ENCODE assay signal across 1 cellular context in the genomic region with DNA sequence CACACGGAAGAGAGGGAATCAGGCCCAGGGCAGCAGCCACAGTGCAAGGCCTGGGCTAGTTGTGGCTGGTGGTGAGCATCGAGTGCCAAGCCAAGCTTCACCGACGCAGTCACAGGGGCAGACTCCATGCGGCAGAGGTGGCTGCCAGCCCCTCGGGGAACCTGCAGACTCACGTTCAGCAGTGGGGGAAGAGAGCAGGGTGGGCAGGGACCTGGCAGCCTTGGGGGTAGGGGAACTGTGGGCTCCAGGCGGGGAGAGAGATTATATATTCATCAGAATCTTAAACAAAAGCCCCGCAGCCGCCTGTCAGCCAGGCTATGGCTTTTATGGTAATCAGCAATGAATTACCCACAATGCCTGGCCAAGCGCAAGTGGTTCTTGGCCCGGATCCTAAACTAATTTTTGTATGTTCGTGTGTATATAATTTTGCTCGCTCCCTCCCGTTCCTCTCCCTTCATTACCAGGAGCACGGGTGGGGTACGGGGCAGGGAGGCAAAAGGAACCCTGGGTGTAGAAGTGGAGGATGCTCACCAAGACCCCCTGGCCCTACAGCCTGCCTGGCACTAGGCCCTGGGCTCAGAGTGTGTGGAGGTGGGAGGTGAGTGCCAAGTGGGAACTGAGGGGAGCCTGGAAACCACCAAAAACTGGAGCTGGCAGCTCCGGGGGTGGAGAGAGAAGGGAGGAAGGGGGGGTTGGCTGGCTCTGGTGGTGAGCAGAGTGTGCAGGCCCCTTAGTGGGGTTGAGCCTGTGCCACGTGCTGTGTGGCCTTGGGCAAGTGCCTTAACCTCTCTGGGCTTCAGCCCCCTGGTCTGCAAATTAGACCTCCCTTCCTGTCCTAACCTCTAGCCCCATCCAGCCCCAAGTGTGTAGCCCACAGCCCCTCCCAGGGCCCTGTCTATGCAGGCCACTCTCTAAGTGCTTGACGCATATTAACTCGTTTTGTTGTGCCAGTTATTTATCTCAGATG.
TF ChIP-seq lines count a peak whose summit lies in the region.

No MANE protein-coding gene starts in this region.

TF ChIP-seq in K562, 482 proteins besides CTCF, POLR2A, EP300 and RAD21 (continued from another document and continues in another):
- TF ChIP-seq ARID2 (IDR thresholded peaks at IDR 0.05): no peak
- TF ChIP-seq, protein P1, sequence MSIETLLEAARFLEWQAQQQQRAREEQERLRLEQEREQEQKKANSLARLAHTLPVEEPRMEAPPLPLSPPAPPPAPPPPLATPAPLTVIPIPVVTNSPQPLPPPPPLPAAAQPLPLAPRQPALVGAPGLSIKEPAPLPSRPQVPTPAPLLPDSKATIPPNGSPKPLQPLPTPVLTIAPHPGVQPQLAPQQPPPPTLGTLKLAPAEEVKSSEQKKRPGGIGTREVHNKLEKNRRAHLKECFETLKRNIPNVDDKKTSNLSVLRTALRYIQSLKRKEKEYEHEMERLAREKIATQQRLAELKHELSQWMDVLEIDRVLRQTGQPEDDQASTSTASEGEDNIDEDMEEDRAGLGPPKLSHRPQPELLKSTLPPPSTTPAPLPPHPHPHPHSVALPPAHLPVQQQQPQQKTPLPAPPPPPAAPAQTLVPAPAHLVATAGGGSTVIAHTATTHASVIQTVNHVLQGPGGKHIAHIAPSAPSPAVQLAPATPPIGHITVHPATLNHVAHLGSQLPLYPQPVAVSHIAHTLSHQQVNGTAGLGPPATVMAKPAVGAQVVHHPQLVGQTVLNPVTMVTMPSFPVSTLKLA (conservative IDR thresholded peaks at IDR 0.05): 0 out of 4 replicates have a peak, but pooled peaks of 1 of the 2 experiments have one; percentile 18
- TF ChIP-seq, protein P2, sequence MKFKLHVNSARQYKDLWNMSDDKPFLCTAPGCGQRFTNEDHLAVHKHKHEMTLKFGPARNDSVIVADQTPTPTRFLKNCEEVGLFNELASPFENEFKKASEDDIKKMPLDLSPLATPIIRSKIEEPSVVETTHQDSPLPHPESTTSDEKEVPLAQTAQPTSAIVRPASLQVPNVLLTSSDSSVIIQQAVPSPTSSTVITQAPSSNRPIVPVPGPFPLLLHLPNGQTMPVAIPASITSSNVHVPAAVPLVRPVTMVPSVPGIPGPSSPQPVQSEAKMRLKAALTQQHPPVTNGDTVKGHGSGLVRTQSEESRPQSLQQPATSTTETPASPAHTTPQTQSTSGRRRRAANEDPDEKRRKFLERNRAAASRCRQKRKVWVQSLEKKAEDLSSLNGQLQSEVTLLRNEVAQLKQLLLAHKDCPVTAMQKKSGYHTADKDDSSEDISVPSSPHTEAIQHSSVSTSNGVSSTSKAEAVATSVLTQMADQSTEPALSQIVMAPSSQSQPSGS (CRISPR knock-in tag; IDR thresholded peaks at IDR 0.05): no peak
- TF ChIP-seq HDGF (IDR thresholded peaks at IDR 0.05): no peak
- TF ChIP-seq, protein P3, sequence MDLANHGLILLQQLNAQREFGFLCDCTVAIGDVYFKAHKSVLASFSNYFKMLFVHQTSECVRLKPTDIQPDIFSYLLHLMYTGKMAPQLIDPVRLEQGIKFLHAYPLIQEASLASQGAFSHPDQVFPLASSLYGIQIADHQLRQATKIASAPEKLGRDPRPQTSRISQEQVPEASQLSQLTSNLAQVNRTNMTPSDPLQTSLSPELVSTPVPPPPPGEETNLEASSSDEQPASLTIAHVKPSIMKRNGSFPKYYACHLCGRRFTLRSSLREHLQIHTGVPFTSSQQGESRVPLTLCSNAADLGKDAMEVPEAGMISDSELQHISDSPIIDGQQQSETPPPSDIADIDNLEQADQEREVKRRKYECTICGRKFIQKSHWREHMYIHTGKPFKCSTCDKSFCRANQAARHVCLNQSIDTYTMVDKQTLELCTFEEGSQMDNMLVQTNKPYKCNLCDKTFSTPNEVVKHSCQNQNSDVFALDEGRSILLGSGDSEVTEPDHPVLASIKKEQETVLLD (IDR thresholded peaks at IDR 0.05): 0 out of 2 replicates have a peak, but pooled peaks have one; percentile 18
- no peak for TF ChIP-seq EWSR1 (IDR thresholded peaks at IDR 0.05; ENCODE audit: borderline replicate concordance, low read depth, partially characterized antibody)
- TF ChIP-seq, protein P4, sequence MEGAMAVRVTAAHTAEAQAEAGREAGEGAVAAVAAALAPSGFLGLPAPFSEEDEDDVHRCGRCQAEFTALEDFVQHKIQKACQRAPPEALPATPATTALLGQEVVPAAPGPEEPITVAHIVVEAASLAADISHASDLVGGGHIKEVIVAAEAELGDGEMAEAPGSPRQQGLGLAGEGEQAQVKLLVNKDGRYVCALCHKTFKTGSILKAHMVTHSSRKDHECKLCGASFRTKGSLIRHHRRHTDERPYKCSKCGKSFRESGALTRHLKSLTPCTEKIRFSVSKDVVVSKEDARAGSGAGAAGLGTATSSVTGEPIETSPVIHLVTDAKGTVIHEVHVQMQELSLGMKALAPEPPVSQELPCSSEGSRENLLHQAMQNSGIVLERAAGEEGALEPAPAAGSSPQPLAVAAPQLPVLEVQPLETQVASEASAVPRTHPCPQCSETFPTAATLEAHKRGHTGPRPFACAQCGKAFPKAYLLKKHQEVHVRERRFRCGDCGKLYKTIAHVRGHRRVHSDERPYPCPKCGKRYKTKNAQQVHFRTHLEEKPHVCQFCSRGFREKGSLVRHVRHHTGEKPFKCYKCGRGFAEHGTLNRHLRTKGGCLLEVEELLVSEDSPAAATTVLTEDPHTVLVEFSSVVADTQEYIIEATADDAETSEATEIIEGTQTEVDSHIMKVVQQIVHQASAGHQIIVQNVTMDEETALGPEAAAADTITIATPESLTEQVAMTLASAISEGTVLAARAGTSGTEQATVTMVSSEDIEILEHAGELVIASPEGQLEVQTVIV (CRISPR knock-in tag; IDR thresholded peaks at IDR 0.05; ENCODE audit: borderline replicate concordance): no peak
- TF ChIP-seq YY1 (IDR thresholded peaks at IDR 0.05; ENCODE audit: borderline replicate concordance in 1 of 3, control insufficient read depth in 1 of 3, extremely low read depth in 1 of 3, insufficient read depth in 3 of 3, insufficient read length in 1 of 3, insufficient replicate concordance in 2 of 3, low read depth in 1 of 3, low read length in 2 of 3): peak in 1 of 3 experiments; percentile 23
- TF ChIP-seq, protein P5, sequence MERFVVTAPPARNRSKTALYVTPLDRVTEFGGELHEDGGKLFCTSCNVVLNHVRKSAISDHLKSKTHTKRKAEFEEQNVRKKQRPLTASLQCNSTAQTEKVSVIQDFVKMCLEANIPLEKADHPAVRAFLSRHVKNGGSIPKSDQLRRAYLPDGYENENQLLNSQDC (CRISPR knock-in tag; IDR thresholded peaks at IDR 0.05): peak; percentile 97
- no peak for TF ChIP-seq BMI1 (IDR thresholded peaks at IDR 0.05; ENCODE audit: low read length)
- no peak for TF ChIP-seq TAF7 (tag; IDR thresholded peaks at IDR 0.05)
- TF ChIP-seq MECOM (CRISPR knock-in tag; IDR thresholded peaks at IDR 0.05): no peak
- TF ChIP-seq, protein P6, sequence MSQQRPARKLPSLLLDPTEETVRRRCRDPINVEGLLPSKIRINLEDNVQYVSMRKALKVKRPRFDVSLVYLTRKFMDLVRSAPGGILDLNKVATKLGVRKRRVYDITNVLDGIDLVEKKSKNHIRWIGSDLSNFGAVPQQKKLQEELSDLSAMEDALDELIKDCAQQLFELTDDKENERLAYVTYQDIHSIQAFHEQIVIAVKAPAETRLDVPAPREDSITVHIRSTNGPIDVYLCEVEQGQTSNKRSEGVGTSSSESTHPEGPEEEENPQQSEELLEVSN (IDR thresholded peaks at IDR 0.05; ENCODE audit: borderline replicate concordance in 1 of 2, extremely low read depth in 1 of 2, insufficient read depth in 1 of 2, insufficient read length in 1 of 2, low read depth in 1 of 2, low read length in 1 of 2, poor library complexity in 1 of 2, severe bottlenecking in 1 of 2): peak in 1 of 2 experiments; percentile 32
- TF ChIP-seq, protein P7, sequence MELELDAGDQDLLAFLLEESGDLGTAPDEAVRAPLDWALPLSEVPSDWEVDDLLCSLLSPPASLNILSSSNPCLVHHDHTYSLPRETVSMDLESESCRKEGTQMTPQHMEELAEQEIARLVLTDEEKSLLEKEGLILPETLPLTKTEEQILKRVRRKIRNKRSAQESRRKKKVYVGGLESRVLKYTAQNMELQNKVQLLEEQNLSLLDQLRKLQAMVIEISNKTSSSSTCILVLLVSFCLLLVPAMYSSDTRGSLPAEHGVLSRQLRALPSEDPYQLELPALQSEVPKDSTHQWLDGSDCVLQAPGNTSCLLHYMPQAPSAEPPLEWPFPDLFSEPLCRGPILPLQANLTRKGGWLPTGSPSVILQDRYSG (tag; conservative IDR thresholded peaks at IDR 0.05; ENCODE audit: low read depth): no peak
- TF ChIP-seq, protein P8, sequence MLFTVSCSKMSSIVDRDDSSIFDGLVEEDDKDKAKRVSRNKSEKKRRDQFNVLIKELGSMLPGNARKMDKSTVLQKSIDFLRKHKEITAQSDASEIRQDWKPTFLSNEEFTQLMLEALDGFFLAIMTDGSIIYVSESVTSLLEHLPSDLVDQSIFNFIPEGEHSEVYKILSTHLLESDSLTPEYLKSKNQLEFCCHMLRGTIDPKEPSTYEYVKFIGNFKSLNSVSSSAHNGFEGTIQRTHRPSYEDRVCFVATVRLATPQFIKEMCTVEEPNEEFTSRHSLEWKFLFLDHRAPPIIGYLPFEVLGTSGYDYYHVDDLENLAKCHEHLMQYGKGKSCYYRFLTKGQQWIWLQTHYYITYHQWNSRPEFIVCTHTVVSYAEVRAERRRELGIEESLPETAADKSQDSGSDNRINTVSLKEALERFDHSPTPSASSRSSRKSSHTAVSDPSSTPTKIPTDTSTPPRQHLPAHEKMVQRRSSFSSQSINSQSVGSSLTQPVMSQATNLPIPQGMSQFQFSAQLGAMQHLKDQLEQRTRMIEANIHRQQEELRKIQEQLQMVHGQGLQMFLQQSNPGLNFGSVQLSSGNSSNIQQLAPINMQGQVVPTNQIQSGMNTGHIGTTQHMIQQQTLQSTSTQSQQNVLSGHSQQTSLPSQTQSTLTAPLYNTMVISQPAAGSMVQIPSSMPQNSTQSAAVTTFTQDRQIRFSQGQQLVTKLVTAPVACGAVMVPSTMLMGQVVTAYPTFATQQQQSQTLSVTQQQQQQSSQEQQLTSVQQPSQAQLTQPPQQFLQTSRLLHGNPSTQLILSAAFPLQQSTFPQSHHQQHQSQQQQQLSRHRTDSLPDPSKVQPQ (CRISPR knock-in tag; IDR thresholded peaks at IDR 0.05; ENCODE audit: borderline replicate concordance): no peak
- TF ChIP-seq CBX2 (IDR thresholded peaks at IDR 0.05; ENCODE audit: insufficient read depth, low read length, poor library complexity, severe bottlenecking): no peak
- TF ChIP-seq ZNF586 (CRISPR knock-in tag; conservative IDR thresholded peaks at IDR 0.05): peak; percentile 73; the same call in 1 of the 2 replicates
- TF ChIP-seq NFIX (CRISPR knock-in tag; IDR thresholded peaks at IDR 0.05; ENCODE audit: low read depth): no peak
- no peak for TF ChIP-seq TEAD1 (CRISPR knock-in tag; IDR thresholded peaks at IDR 0.05)
- TF ChIP-seq OTX1 (CRISPR knock-in tag; IDR thresholded peaks at IDR 0.05): peak; percentile 84
- TF ChIP-seq CC2D1A (IDR thresholded peaks at IDR 0.05): no peak
- TF ChIP-seq, protein P9, sequence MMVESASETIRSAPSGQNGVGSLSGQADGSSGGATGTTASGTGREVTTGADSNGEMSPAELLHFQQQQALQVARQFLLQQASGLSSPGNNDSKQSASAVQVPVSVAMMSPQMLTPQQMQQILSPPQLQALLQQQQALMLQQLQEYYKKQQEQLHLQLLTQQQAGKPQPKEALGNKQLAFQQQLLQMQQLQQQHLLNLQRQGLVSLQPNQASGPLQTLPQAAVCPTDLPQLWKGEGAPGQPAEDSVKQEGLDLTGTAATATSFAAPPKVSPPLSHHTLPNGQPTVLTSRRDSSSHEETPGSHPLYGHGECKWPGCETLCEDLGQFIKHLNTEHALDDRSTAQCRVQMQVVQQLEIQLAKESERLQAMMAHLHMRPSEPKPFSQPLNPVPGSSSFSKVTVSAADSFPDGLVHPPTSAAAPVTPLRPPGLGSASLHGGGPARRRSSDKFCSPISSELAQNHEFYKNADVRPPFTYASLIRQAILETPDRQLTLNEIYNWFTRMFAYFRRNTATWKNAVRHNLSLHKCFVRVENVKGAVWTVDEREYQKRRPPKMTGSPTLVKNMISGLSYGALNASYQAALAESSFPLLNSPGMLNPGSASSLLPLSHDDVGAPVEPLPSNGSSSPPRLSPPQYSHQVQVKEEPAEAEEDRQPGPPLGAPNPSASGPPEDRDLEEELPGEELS (CRISPR knock-in tag; IDR thresholded peaks at IDR 0.05; ENCODE audit: borderline replicate concordance): no peak
- no peak for TF ChIP-seq SIN3B (IDR thresholded peaks at IDR 0.05; ENCODE audit: low read depth)
- peak; percentile 89; the same call in 1 of the 2 replicates for TF ChIP-seq ESRRB (CRISPR knock-in tag; IDR thresholded peaks at IDR 0.05; ENCODE audit: borderline replicate concordance)
- TF ChIP-seq, protein P10, sequence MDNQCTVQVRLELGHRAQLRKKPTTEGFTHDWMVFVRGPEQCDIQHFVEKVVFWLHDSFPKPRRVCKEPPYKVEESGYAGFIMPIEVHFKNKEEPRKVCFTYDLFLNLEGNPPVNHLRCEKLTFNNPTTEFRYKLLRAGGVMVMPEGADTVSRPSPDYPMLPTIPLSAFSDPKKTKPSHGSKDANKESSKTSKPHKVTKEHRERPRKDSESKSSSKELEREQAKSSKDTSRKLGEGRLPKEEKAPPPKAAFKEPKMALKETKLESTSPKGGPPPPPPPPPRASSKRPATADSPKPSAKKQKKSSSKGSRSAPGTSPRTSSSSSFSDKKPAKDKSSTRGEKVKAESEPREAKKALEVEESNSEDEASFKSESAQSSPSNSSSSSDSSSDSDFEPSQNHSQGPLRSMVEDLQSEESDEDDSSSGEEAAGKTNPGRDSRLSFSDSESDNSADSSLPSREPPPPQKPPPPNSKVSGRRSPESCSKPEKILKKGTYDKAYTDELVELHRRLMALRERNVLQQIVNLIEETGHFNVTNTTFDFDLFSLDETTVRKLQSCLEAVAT (IDR thresholded peaks at IDR 0.05): 0 out of 4 replicates have a peak, but pooled peaks of 1 of the 2 experiments have one; percentile 25
- TF ChIP-seq FOSL1 (tag; conservative IDR thresholded peaks at IDR 0.05): no peak
- TF ChIP-seq, protein P11, sequence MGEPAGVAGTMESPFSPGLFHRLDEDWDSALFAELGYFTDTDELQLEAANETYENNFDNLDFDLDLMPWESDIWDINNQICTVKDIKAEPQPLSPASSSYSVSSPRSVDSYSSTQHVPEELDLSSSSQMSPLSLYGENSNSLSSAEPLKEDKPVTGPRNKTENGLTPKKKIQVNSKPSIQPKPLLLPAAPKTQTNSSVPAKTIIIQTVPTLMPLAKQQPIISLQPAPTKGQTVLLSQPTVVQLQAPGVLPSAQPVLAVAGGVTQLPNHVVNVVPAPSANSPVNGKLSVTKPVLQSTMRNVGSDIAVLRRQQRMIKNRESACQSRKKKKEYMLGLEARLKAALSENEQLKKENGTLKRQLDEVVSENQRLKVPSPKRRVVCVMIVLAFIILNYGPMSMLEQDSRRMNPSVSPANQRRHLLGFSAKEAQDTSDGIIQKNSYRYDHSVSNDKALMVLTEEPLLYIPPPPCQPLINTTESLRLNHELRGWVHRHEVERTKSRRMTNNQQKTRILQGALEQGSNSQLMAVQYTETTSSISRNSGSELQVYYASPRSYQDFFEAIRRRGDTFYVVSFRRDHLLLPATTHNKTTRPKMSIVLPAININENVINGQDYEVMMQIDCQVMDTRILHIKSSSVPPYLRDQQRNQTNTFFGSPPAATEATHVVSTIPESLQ (CRISPR knock-in tag; IDR thresholded peaks at IDR 0.05): no peak
- no peak for TF ChIP-seq SRSF9 (IDR thresholded peaks at IDR 0.05; ENCODE audit: borderline replicate concordance, low read depth, low read length)
- peak; percentile 54; the same call in 1 of the 2 replicates for TF ChIP-seq CAMTA2 (CRISPR knock-in tag; conservative IDR thresholded peaks at IDR 0.05)
- no peak for TF ChIP-seq SMAD4 (CRISPR knock-in tag; conservative IDR thresholded peaks at IDR 0.05)
- TF ChIP-seq SNIP1 (IDR thresholded peaks at IDR 0.05; ENCODE audit: low read depth): no peak
- no peak for TF ChIP-seq RBBP5 (IDR thresholded peaks at IDR 0.05; ENCODE audit: borderline replicate concordance, insufficient read depth, low read length, poor library complexity, severe bottlenecking)
- 0 out of 2 replicates have a peak, but pooled peaks have one; percentile 35 for TF ChIP-seq NBN (IDR thresholded peaks at IDR 0.05; ENCODE audit: low read depth)
- no peak for TF ChIP-seq SIX5 (IDR thresholded peaks at IDR 0.05; ENCODE audit: borderline replicate concordance in 1 of 2, insufficient read depth in 1 of 2, low read depth in 1 of 2, low read length in 2 of 2)
- no peak for TF ChIP-seq ZNF12 (CRISPR knock-in tag; IDR thresholded peaks at IDR 0.05)
